ENCODE assay signal across 26 cellular contexts in the genomic region with DNA sequence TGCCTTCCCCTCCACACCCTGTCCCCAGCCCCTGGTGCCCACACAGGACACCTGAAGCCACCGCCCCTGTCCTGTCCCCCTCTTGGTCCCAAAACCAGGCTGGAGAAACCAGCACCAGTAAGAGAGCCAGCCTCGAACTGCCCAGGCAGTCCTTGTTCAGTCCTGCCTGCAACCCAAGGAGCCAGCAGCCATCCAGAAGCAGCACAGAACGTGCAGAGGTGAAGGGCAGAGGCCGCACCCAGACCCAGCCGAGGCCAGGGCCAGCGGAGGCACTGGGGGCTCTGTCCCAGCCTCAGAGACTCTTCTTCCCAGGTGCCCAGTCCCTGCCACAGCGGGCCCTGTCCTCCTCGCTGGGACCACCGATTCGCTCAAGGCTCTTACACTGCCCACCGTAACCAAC. TPM values are rescaled to one million over a fixed set of nuclear protein-coding genes. Genes with fewer than 3 reads are reported as not detected.
"Had no signal": no experiment of that assay in that cellular context is flagged by ENCODE, and none has a peak within 500 bp of the region (broad histone marks: within the 10 kb centered on the region; RNA-seq: fewer than 3 reads in every experiment).

No MANE protein-coding gene starts in this region.

- DNase-seq: activated CD4-positive, alpha-beta T cell treated with anti-CD3 and anti-CD28 coated beads for 36 hours; activated CD4-positive, alpha-beta T cell treated with anti-CD3 and anti-CD28 coated beads, Interleukin-2, amount 50 U/mL, for 1 hour; activated CD8-positive, alpha-beta memory T cell treated with anti-CD3 and anti-CD28 coated beads, Interleukin-2, amount 50 U/mL, for 4 hours; activated CD8-positive, alpha-beta T cell treated with anti-CD3 and anti-CD28 coated beads for 36 hours; activated gamma-delta T cell treated with Interleukin-2 at 50 U/mL for 16 hours; activated naive CD4-positive, alpha-beta T cell treated with anti-CD3 and anti-CD28 coated beads, Interleukin-2, amount 10 ng/mL, durations not matched to agents 7 days and 5 days; activated naive CD8-positive, alpha-beta T cell treated with anti-CD3 and anti-CD28 coated beads for 36 hours; activated T-cell treated with anti-CD3 and anti-CD28 coated beads, Interleukin-2, amount 50 U/mL, for 72 hours; brain microvascular endothelial cell; Karpas-422; MM.1S; NCI-H1436; NCI-H187; NCI-H2081; NCI-H446; NCI-H524 treated with DMSO at 0.1 percent for 48 hours; NCI-H748 treated with DMSO at 0.1 percent for 48 hours; PC-3; T-cell; T-helper 2 cell had no signal

- H3K4me1 Mint-ChIP-seq: activated CD4-positive, alpha-beta T cell treated with anti-CD3 and anti-CD28 coated beads for 36 hours; activated naive CD4-positive, alpha-beta T cell treated with anti-CD3 and anti-CD28 coated beads, Interleukin-2, amount 10 ng/mL, durations not matched to agents 7 days and 5 days; activated naive CD8-positive, alpha-beta T cell treated with anti-CD3 and anti-CD28 coated beads for 36 hours; T-cell had no signal

- ATAC-seq: activated CD4-positive, alpha-beta T cell treated with anti-CD3 and anti-CD28 coated beads for 36 hours; activated CD8-positive, alpha-beta T cell treated with anti-CD3 and anti-CD28 coated beads for 36 hours; activated T-cell treated with anti-CD3 and anti-CD28 coated beads, Interleukin-2, amount 50 U/mL, for 72 hours; K562; PC-3; T-cell had no signal

- H3K4me3 Mint-ChIP-seq: activated CD4-positive, alpha-beta T cell treated with anti-CD3 and anti-CD28 coated beads for 36 hours; activated CD8-positive, alpha-beta T cell treated with anti-CD3 and anti-CD28 coated beads for 36 hours; activated naive CD4-positive, alpha-beta T cell treated with anti-CD3 and anti-CD28 coated beads, Interleukin-2, amount 10 ng/mL, durations not matched to agents 7 days and 5 days; activated naive CD8-positive, alpha-beta T cell treated with anti-CD3 and anti-CD28 coated beads for 36 hours; activated T-cell treated with anti-CD3 and anti-CD28 coated beads, Interleukin-2, amount 50 U/mL, for 72 hours; T-cell had no signal

- H3K9me3 Mint-ChIP-seq: activated CD8-positive, alpha-beta T cell treated with anti-CD3 and anti-CD28 coated beads for 36 hours; activated naive CD4-positive, alpha-beta T cell treated with anti-CD3 and anti-CD28 coated beads, Interleukin-2, amount 10 ng/mL, durations not matched to agents 7 days and 5 days; activated naive CD8-positive, alpha-beta T cell treated with anti-CD3 and anti-CD28 coated beads for 36 hours; activated T-cell treated with anti-CD3 and anti-CD28 coated beads, Interleukin-2, amount 50 U/mL, for 72 hours; activated T-helper 2 cell treated with anti-CD3 and anti-CD28 coated beads, Interferon-gamma antibody, Interleukin-2, Interleukin-4, amounts not matched to agents 10 μg/mL and 5 μg/mL and 100 μg/mL, durations not matched to agents 14 hours and 24 hours and 36 hours; T-cell had no signal

- H3K27ac Mint-ChIP-seq: activated CD4-positive, alpha-beta T cell treated with anti-CD3 and anti-CD28 coated beads for 36 hours; activated CD8-positive, alpha-beta T cell treated with anti-CD3 and anti-CD28 coated beads for 36 hours; activated naive CD4-positive, alpha-beta T cell treated with anti-CD3 and anti-CD28 coated beads, Interleukin-2, amount 10 ng/mL, durations not matched to agents 7 days and 5 days; activated naive CD8-positive, alpha-beta T cell treated with anti-CD3 and anti-CD28 coated beads for 36 hours; activated T-cell treated with anti-CD3 and anti-CD28 coated beads, Interleukin-2, amount 50 U/mL, for 72 hours; activated T-helper 2 cell treated with anti-CD3 and anti-CD28 coated beads, Interferon-gamma antibody, Interleukin-2, Interleukin-4, amounts not matched to agents 10 μg/mL and 5 μg/mL and 100 μg/mL, durations not matched to agents 14 hours and 24 hours and 36 hours; T-cell had no signal

- H3K27ac ChIP-seq: brain microvascular endothelial cell, cardiac muscle cell, SK-N-MC, VCaP had no signal

- H3K36me3 Mint-ChIP-seq: activated naive CD4-positive, alpha-beta T cell treated with anti-CD3 and anti-CD28 coated beads, Interleukin-2, amount 10 ng/mL, durations not matched to agents 7 days and 5 days; activated naive CD8-positive, alpha-beta T cell treated with anti-CD3 and anti-CD28 coated beads for 36 hours; T-cell had no signal

- FAIRE-seq: K562 had no signal

- H3K36me3 ChIP-seq: brain microvascular endothelial cell, cardiac muscle cell had no signal

- H3K4me3 ChIP-seq: cardiac muscle cell, K562, SK-N-MC had no signal

- H3K27me3 ChIP-seq: brain microvascular endothelial cell, cardiac muscle cell had no signal

RNA-seq across cellular contexts. Expression of gene CNPY1, which starts 23.3 kb away (rescaled TPM):
- total RNA-seq: activated CD4-positive, alpha-beta T cell treated with anti-CD3 and anti-CD28 coated beads for 36 hours; activated CD8-positive, alpha-beta T cell treated with anti-CD3 and anti-CD28 coated beads for 36 hours; activated naive CD8-positive, alpha-beta T cell treated with anti-CD3 and anti-CD28 coated beads for 36 hours; activated T-cell treated with anti-CD3 and anti-CD28 coated beads, Interleukin-2, amount 50 U/mL, for 72 hours; activated T-helper 2 cell treated with anti-CD3 and anti-CD28 coated beads, Interferon-gamma antibody, Interleukin-2, Interleukin-4, amounts not matched to agents 10 μg/mL and 5 μg/mL and 100 μg/mL, durations not matched to agents 14 hours and 24 hours and 36 hours; K562; PC-3; T-cell had no signal
- polyA plus RNA-seq: adipose tissue, cardiac muscle cell, K562 had no signal
